17 cellular contexts compared by ENCODE assay signal in genomic region chr5:66080664-66081063, GRCh38.
"Had no signal": no experiment of that assay in that cellular context is flagged by ENCODE, and none has a peak within 500 bp of the region (broad histone marks: within the 10 kb centered on the region; RNA-seq: fewer than 3 reads in every experiment).

No MANE protein-coding gene starts in this region.

- H3K4me2 ChIP-seq: smooth muscle cell had no signal

- H3K4me3 ChIP-seq: ascending aorta, dorsolateral prefrontal cortex, gastrocnemius medialis, heart right ventricle, lower lobe of right lung, smooth muscle cell, suprapubic skin had no signal

- H3K27me3 ChIP-seq: ascending aorta, dorsolateral prefrontal cortex, gastrocnemius medialis, heart right ventricle, suprapubic skin had no signal

- ATAC-seq: activated CD4-positive, CD25-positive, alpha-beta regulatory T cell treated with anti-CD3 and anti-CD28 coated beads, Interleukin-2, amount 50 U/mL, for 24 hours; gastrocnemius medialis; heart right ventricle; left cardiac atrium; lower lobe of right lung; right cardiac atrium had no signal

- DNase-seq: activated CD4-positive, alpha-beta T cell treated with anti-CD3 and anti-CD28 coated beads, Interleukin-2, amount 50 U/mL, for 1 hour; activated CD8-positive, alpha-beta memory T cell treated with anti-CD3 and anti-CD28 coated beads for 24 hours; activated naive CD4-positive, alpha-beta T cell; dorsolateral prefrontal cortex; endodermal cell; erythroblast; gastrocnemius medialis; heart right ventricle; left cardiac atrium; lower lobe of right lung; nephron progenitor cell; right cardiac atrium; trophoblast cell had no signal

- H3K27ac ChIP-seq: ascending aorta, dorsolateral prefrontal cortex, gastrocnemius medialis, heart right ventricle, lower lobe of right lung, suprapubic skin had no signal

- H3K4me1 ChIP-seq: ascending aorta, gastrocnemius medialis, heart right ventricle, lower lobe of right lung, suprapubic skin had no signal

- H3K9me3 ChIP-seq: ascending aorta, gastrocnemius medialis, heart right ventricle, lower lobe of right lung, suprapubic skin had no signal
